In genomic region chr11:19458721-19459120, GRCh38 we compare ENCODE assay signal across 21 cellular contexts.
"Had no signal": no experiment of that assay in that cellular context is flagged by ENCODE, and none has a peak within 500 bp of the region (broad histone marks: within the 10 kb centered on the region; RNA-seq: fewer than 3 reads in every experiment).

No MANE protein-coding gene starts in this region.

- DNase-seq: Kasumi-1, MM.1S, NCI-H1092 treated with DMSO at 0.1 percent for 48 hours, NCI-H1436, NCI-H187, NCI-H2029, NCI-H2081 treated with DMSO at 0.1 percent for 48 hours, NCI-H2227 treated with DMSO at 0.1 percent for 48 hours, NCI-H446 treated with DMSO at 0.1 percent for 48 hours, NCI-H510A treated with DMSO at 0.1 percent for 48 hours, NCI-H69, NCI-H774, PC-3, SHP77, SK-N-SH, SW 1271 had no signal

- H3K9me3 Mint-ChIP-seq: IgD-negative memory B cell had no signal

- H3K27ac ChIP-seq: HL-60, KMS-11, RWPE1 had no signal

- H3K4me2 ChIP-seq: KMS-11, SK-N-SH had no signal

- H3K4me3 Mint-ChIP-seq: IgD-negative memory B cell had no signal

- H3K4me3 ChIP-seq: K562 had no signal

- H3K9me3 ChIP-seq: SK-N-SH had no signal

- H3K9ac ChIP-seq: KMS-11, SK-N-SH had no signal

- H3K36me3 Mint-ChIP-seq: IgD-negative memory B cell had no signal
